8 cellular contexts compared by ENCODE assay signal in the genomic region with DNA sequence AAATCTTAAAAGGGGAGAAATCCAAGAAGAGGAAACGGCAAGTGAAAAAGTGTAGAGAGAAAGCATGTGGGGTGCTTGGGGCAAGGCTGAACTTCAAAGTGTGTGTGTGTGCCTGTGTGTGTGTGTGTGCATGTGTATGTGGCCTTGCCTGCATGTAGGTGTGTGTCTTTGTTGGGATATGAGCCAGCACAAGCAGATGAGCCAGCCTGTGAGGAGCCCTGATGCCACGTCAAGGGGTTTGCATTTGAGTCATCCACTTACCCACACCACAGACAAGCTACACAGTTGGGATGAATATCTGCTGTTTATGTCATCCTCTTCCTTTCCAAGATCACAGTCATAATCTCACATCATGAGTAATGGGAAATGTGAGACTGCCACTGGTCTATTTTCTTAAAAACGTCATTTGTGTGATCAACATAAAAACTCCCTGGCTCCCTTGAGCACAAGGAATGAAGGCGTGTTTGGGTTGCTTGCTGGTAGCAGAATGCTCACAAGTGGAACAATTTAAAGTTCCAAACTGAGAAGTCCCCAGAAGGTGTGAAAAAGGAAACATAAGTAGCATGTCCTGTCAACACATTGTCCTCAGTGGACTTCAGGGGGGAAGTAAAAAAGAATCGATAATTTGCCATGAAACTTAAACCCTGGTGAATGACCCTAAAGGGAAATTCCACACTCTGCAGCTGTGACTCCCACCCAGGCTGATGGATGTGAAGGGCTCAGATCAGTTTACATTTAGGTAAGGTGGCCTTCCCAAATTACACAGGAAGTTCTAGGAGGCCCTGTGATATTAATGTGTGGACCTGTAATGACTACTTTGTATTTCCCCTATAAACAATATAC. TPM values are rescaled to one million over a fixed set of nuclear protein-coding genes. Genes with fewer than 3 reads are reported as not detected.
DNase-seq lines count a peak whose midpoint lies in the region; ATAC-seq and TF ChIP-seq lines count a peak whose summit lies in the region.

No MANE protein-coding gene starts in this region.

- H3K9me3 Mint-ChIP-seq in activated naive CD8-positive, alpha-beta T cell treated with anti-CD3 and anti-CD28 coated beads for 36 hours: no peaks in the 10 kb centered on the region

- no peaks in the 10 kb centered on the region for H3K27me3 ChIP-seq in lung (ENCODE audit: control insufficient read depth, insufficient read depth)

- TF ChIP-seq CTCF in lung (IDR thresholded peaks at IDR 0.05; ENCODE audit: control extremely low read depth, extremely low read depth): no peak

- H3K36me3 Mint-ChIP-seq in activated naive CD8-positive, alpha-beta T cell treated with anti-CD3 and anti-CD28 coated beads for 36 hours: peaks cover 2% of the 10 kb centered on the region

- H3K4me1 Mint-ChIP-seq in activated naive CD8-positive, alpha-beta T cell treated with anti-CD3 and anti-CD28 coated beads for 36 hours: peaks cover 36% of the 10 kb centered on the region

- WGBS in lung, 2 donors: 46 to 77% methylated on average over 5 of the region's 5 CpGs

- H3K4me1 ChIP-seq in lung (ENCODE audit: control insufficient read depth in 2 of 2, insufficient read depth in 2 of 2, low read length in 2 of 2): no peaks in the 10 kb centered on the region

- H3K36me3 ChIP-seq in lung (ENCODE audit: control insufficient read depth in 2 of 2, insufficient read depth in 2 of 2, low read length in 2 of 2): no peaks in the 10 kb centered on the region

- H3K9me3 ChIP-seq in lung (ENCODE audit: control insufficient read depth in 2 of 2, insufficient read depth in 1 of 2, low read length in 1 of 2): no peaks in the 10 kb centered on the region

- peak overlapping the region in 1 of 2 donors; percentile 46 for H3K27ac ChIP-seq in lung (ENCODE audit: low read depth in 1 of 2, low read length in 1 of 2)

- H3K27me3 Mint-ChIP-seq in activated naive CD8-positive, alpha-beta T cell treated with anti-CD3 and anti-CD28 coated beads for 36 hours: peaks cover 10% of the 10 kb centered on the region

- DNase-seq in Daoy (ENCODE audit: low read depth): peak; percentile 98
- peak; percentile 54 for DNase-seq in NCI-H2196 (lab: John Stamatoyannopoulos, UW; ENCODE audit: unreplicated experiment)
- peak; percentile 88 for DNase-seq in activated naive CD8-positive, alpha-beta T cell treated with anti-CD3 and anti-CD28 coated beads for 36 hours
- no peak for DNase-seq in lung (ENCODE audit: low spot score)
- peak; percentile 85 for DNase-seq in stimulated activated naive CD4-positive, alpha-beta T cell treated with Interleukin-2 at 50 U/mL for 16 hours (lab: John Stamatoyannopoulos, UW)
- no peak for DNase-seq in DMS 273 (lab: John Stamatoyannopoulos, UW; ENCODE audit: unreplicated experiment)
- DNase-seq in NCI-H748 (lab: John Stamatoyannopoulos, UW; ENCODE audit: unreplicated experiment): no peak

- H3K4me3 ChIP-seq in lung: no peak overlapping the region

- ATAC-seq in GM21825 (IDR thresholded peaks at IDR 0.05; ENCODE audit: unreplicated experiment) (peak; percentile 81), lung (ENCODE audit: insufficient read depth, low FRiP score) (peak; percentile 81)

- H3K27ac Mint-ChIP-seq in activated naive CD8-positive, alpha-beta T cell treated with anti-CD3 and anti-CD28 coated beads for 36 hours: peak overlapping the region; percentile 94

- H3K4me3 Mint-ChIP-seq in activated naive CD8-positive, alpha-beta T cell treated with anti-CD3 and anti-CD28 coated beads for 36 hours: peak overlapping the region; percentile 6

RNA-seq across cellular contexts. Expression of a gene that starts 14.7 kb away (rescaled TPM):
- 0.23 and 0.33 TPM in 2 replicates for total RNA-seq in Daoy (2014; rRNA removed; shearing (Covaris generic))
- total RNA-seq in activated naive CD8-positive, alpha-beta T cell treated with anti-CD3 and anti-CD28 coated beads for 36 hours: 1 to 10 TPM; 2.2 to 3.0 TPM
- total RNA-seq in lung: 1 to 10 TPM in 1 of 2 donors, under 1 TPM in 1; 0.40 to 5.1 TPM
- polyA plus RNA-seq in lung: under 1 TPM; 0.07 to 0.24 TPM

RNA-seq across cellular contexts. Expression of a gene that starts 14.8 kb away (rescaled TPM):
- 0.36 TPM in 1 of 2 replicates, not detected in the other for total RNA-seq in Daoy (2014; rRNA removed; shearing (Covaris generic))
- 1 to 10 TPM in 1 of 2 experiments, under 1 TPM in 1; 0.82 to 1.1 TPM for total RNA-seq in activated naive CD8-positive, alpha-beta T cell treated with anti-CD3 and anti-CD28 coated beads for 36 hours
- 100 to 1,000 TPM in 1 of 2 donors, 10 to 100 TPM in 1; 14.4 to 103 TPM for total RNA-seq in lung
- polyA plus RNA-seq in lung: 10 to 100 TPM in 1 of 2 donors, 1 to 10 TPM in 1; 2.1 to 18.8 TPM

RNA-seq across cellular contexts. Expression of a gene that starts 32.5 kb away (rescaled TPM):
- total RNA-seq in Daoy (2014; rRNA removed; shearing (Covaris generic)): 31.7 and 45.0 TPM in 2 replicates
- total RNA-seq in activated naive CD8-positive, alpha-beta T cell treated with anti-CD3 and anti-CD28 coated beads for 36 hours: 10 to 100 TPM; 30.8 to 37.0 TPM
- 10 to 100 TPM; 14.6 to 26.9 TPM for total RNA-seq in lung
- 10 to 100 TPM in 1 of 2 donors, 1 to 10 TPM in 1; 9.0 to 19.5 TPM for polyA plus RNA-seq in lung

Comparison
In these comparisons a context has a peak if more than half of its experiments do, and no peak if none do; other contexts are left out.
1. DNase-seq: peak in Daoy (single experiment), NCI-H2196 (single experiment), activated naive CD8-positive, alpha-beta T cell treated with anti-CD3 and anti-CD28 coated beads for 36 hours (single experiment) and stimulated activated naive CD4-positive, alpha-beta T cell treated with Interleukin-2 at 50 U/mL for 16 hours (single experiment); none in lung (single experiment), DMS 273 (single experiment) and NCI-H748 (single experiment).
2. RNA of a gene that starts 14.8 kb away (total RNA-seq): 14.4 to 103 TPM in lung; 0.82 to 1.1 TPM in activated naive CD8-positive, alpha-beta T cell treated with anti-CD3 and anti-CD28 coated beads for 36 hours and 0.36 TPM in Daoy; every median in the first group is over 4 times any median in the second.